ENCODE assay signal across 6 cellular contexts in genomic region chr14:20490563-20490962, GRCh38.
DNase-seq lines count a peak whose midpoint lies in the region; ATAC-seq and TF ChIP-seq lines count a peak whose summit lies in the region.
"Had no signal": no experiment of that assay in that cellular context is flagged by ENCODE, and none has a peak within 500 bp of the region (broad histone marks: within the 10 kb centered on the region; RNA-seq: fewer than 3 reads in every experiment).

No MANE protein-coding gene starts in this region.

- H3K36me3 ChIP-seq in BLaER1 = no peaks in the 10 kb centered on the region

- H3K9ac ChIP-seq in BLaER1 = peak overlapping the region; percentile 64

- no peak for ATAC-seq in HG02678 (IDR thresholded peaks at IDR 0.05; ENCODE audit: unreplicated experiment)

- peak overlapping the region; percentile 85 for H3K27ac ChIP-seq in BLaER1

- H3K4me2 ChIP-seq in BLaER1 = peak overlapping the region; percentile 82

- TF ChIP-seq POLR2A in NB4 (IDR thresholded peaks at IDR 0.05; ENCODE audit: extremely low read depth, insufficient read length) = no peak

- DNase-seq in NB4 (ENCODE audit: low read depth) = peak; percentile 60
- DNase-seq in stimulated activated naive CD4-positive, alpha-beta T cell (lab: John Stamatoyannopoulos, UW) = no peak
- DNase-seq: activated CD4-positive, alpha-beta T cell treated with anti-CD3 and anti-CD28 coated beads, Interleukin-2, amount 50 U/mL, for 48 hours; NCI-H1694 had no signal

- peaks cover 84% of the 10 kb centered on the region for H3K4me1 ChIP-seq in BLaER1

- TF ChIP-seq CTCF in NB4 (IDR thresholded peaks at IDR 0.05; ENCODE audit: low read depth, low read length) = no peak

- H3K27me3 ChIP-seq in BLaER1 = no peaks in the 10 kb centered on the region

- H4K20me1 ChIP-seq in BLaER1 = no peaks in the 10 kb centered on the region

- H3K4me3 ChIP-seq in BLaER1 = peak overlapping the region; percentile 50
- peak overlapping the region; percentile 52 for H3K4me3 ChIP-seq in NB4 (ENCODE audit: low read depth, low read length)

- H3K9me3 ChIP-seq in BLaER1 = no peaks in the 10 kb centered on the region
